ENCODE assay signal across 14 cellular contexts in the genomic region with DNA sequence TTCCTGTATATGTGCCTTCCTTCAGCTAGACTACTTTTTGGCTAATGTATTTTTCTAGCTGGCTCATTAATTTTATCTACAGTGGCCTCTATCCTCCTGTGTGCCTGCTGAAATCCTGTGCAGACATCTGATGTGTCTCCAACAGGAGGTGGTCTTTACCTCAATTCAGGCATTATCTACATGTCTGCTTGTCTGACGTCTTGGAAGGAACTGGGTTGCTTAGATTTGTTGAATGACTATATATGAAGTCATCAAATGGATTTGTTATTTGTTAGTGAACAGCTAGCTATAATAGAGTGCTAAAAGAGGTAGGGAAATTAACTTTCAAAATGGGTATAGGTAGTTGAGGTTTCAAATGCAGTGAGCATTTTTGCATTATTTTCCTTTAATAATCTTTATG. TPM values are rescaled to one million over a fixed set of nuclear protein-coding genes. Genes with fewer than 3 reads are reported as not detected.
DNase-seq lines count a peak whose midpoint lies in the region; ATAC-seq, FAIRE-seq and TF ChIP-seq lines count a peak whose summit lies in the region.
"Had no signal": no experiment of that assay in that cellular context is flagged by ENCODE, and none has a peak within 500 bp of the region (broad histone marks: within the 10 kb centered on the region; RNA-seq: fewer than 3 reads in every experiment).

No MANE protein-coding gene starts in this region.

- H3K9me3 ChIP-seq in A549 (no peaks in the 10 kb centered on the region), hepatocyte (ENCODE audit: low read depth) (no peaks in the 10 kb centered on the region)
- H3K9me3 ChIP-seq in CD8-positive, alpha-beta memory T cell (ENCODE audit: low read length) = no peaks in the 10 kb centered on the region
- H3K9me3 ChIP-seq: BE2C, upper lobe of right lung had no signal

- no peak overlapping the region for H2AFZ ChIP-seq in hepatocyte

- no peak for TF ChIP-seq CTCF in A549 (IDR thresholded peaks at IDR 0.05)
- no peak for TF ChIP-seq CTCF in hepatocyte (IDR thresholded peaks at IDR 0.05; ENCODE audit: poor library complexity)
- TF ChIP-seq CTCF in CD14-positive monocyte (IDR thresholded peaks at IDR 0.05) = no peak

- no peaks in the 10 kb centered on the region for H3K27me3 Mint-ChIP-seq in CD8-positive, alpha-beta memory T cell
- no peaks in the 10 kb centered on the region for H3K27me3 Mint-ChIP-seq in activated CD4-positive, alpha-beta memory T cell treated with anti-CD3 and anti-CD28 coated beads, Interleukin-2, amount 10 ng/mL, durations not matched to agents 7 days and 5 days
- no peaks in the 10 kb centered on the region for H3K27me3 Mint-ChIP-seq in CD14-positive monocyte (ENCODE audit: low read depth in 3 of 3)

- CTCF ChIA-PET in A549 (lab: Yijun Ruan, JAX) = no interaction called here
- CTCF ChIA-PET in CD8-positive, alpha-beta memory T cell (lab: Charles Lee) = interaction anchor here (0.7 to 3.3 kb wide), 2 partner anchors 31 to 122 kb away, joined by 3 to 7 read pairs; no protein-coding TSS in a partner anchor
- CTCF ChIA-PET in activated CD4-positive, alpha-beta memory T cell treated with anti-CD3 and anti-CD28 coated beads, Interleukin-2, amount 10 ng/mL, durations not matched to agents 7 days and 5 days (lab: Charles Lee) = interaction anchor here (3.1 kb wide), 1 partner anchor 123 kb away, joined by 15 read pairs; the partner anchor contains the start of gene DIPK1A

- H3K27me3 ChIP-seq in CD8-positive, alpha-beta memory T cell (ENCODE audit: insufficient read depth, low read length, poor library complexity, severe bottlenecking) = no peaks in the 10 kb centered on the region
- H3K27me3 ChIP-seq in hepatocyte = no peaks in the 10 kb centered on the region
- H3K27me3 ChIP-seq: BE2C, upper lobe of right lung had no signal

- peak overlapping the region; percentile 49 to 98 (median 90) for H3K27ac Mint-ChIP-seq in CD8-positive, alpha-beta memory T cell
- peak overlapping the region; percentile 62 for H3K27ac Mint-ChIP-seq in activated CD4-positive, alpha-beta memory T cell treated with anti-CD3 and anti-CD28 coated beads, Interleukin-2, amount 10 ng/mL, durations not matched to agents 7 days and 5 days
- H3K27ac Mint-ChIP-seq in CD14-positive monocyte = peak overlapping the region in 2 of 7 donors; percentile 3 to 74

- peak overlapping the region in 4 of 7 donors; percentile 4 to 47 (median 15) for H3K4me3 Mint-ChIP-seq in CD8-positive, alpha-beta memory T cell
- H3K4me3 Mint-ChIP-seq in activated CD4-positive, alpha-beta memory T cell treated with anti-CD3 and anti-CD28 coated beads, Interleukin-2, amount 10 ng/mL, durations not matched to agents 7 days and 5 days = no peak overlapping the region
- H3K4me3 Mint-ChIP-seq in CD14-positive monocyte = no peak overlapping the region

- TF ChIP-seq POLR2A in A549 (IDR thresholded peaks at IDR 0.05; ENCODE audit: low read length) (no peak), GM18505 (IDR thresholded peaks at IDR 0.05; ENCODE audit: borderline replicate concordance, extremely low read depth, insufficient read depth, insufficient read length) (no peak)

- H3K36me3 ChIP-seq in CD8-positive, alpha-beta memory T cell (ENCODE audit: insufficient read depth, low read length) = peaks cover 81% of the 10 kb centered on the region
- H3K36me3 ChIP-seq in hepatocyte (replicated peaks; ENCODE audit: insufficient read depth, low read depth) = peaks cover 3% of the 10 kb centered on the region

- intact Hi-C loops in CD14-positive monocyte (cut with micrococcal nuclease) (no loop called here), Right ventricle myocardium superior (cut with DNase I) (no loop called here)

- no peak for TF ChIP-seq EP300 in A549 (IDR thresholded peaks at IDR 0.05)

- H3K27ac ChIP-seq in A549 (no peak overlapping the region), hepatocyte (peak overlapping the region; percentile 10)
- no peak overlapping the region for H3K27ac ChIP-seq in CD8-positive, alpha-beta memory T cell (ENCODE audit: low read depth, low read length)
- H3K27ac ChIP-seq: upper lobe of right lung had no signal

- no peaks in the 10 kb centered on the region for H3K9me3 Mint-ChIP-seq in CD8-positive, alpha-beta memory T cell
- H3K9me3 Mint-ChIP-seq in activated CD4-positive, alpha-beta memory T cell treated with anti-CD3 and anti-CD28 coated beads, Interleukin-2, amount 10 ng/mL, durations not matched to agents 7 days and 5 days = no peaks in the 10 kb centered on the region
- H3K9me3 Mint-ChIP-seq in CD14-positive monocyte = no peaks in the 10 kb centered on the region

- ATAC-seq in A549 = no peak
- no peak for ATAC-seq in Right ventricle myocardium superior (ENCODE audit: poor library complexity)
- no peak for ATAC-seq in GM18505 (IDR thresholded peaks at IDR 0.05; ENCODE audit: unreplicated experiment)
- ATAC-seq: upper lobe of right lung had no signal

- H3K4me3 ChIP-seq in A549 (no peak overlapping the region), hepatocyte (no peak overlapping the region)
- H3K4me3 ChIP-seq in CD8-positive, alpha-beta memory T cell (ENCODE audit: low read length) = no peak overlapping the region
- H3K4me3 ChIP-seq: upper lobe of right lung had no signal

- H3K79me2 ChIP-seq in hepatocyte = peaks cover 71% of the 10 kb centered on the region

- POLR2A ChIA-PET in A549 (lab: Yijun Ruan, JAX) = interaction anchor here (0.6 kb wide), 1 partner anchor 89 kb away, joined by 4 read pairs; no protein-coding TSS in a partner anchor
- POLR2A ChIA-PET in CD8-positive, alpha-beta memory T cell (lab: Charles Lee) = interaction anchor here (1.5 kb wide), 1 partner anchor 124 kb away, joined by 14 read pairs; no protein-coding TSS in a partner anchor
- POLR2A ChIA-PET in activated CD4-positive, alpha-beta memory T cell treated with anti-CD3 and anti-CD28 coated beads, Interleukin-2, amount 10 ng/mL, durations not matched to agents 7 days and 5 days (lab: Charles Lee) = interaction anchor here (2.4 kb wide), 1 partner anchor 123 kb away, joined by 14 read pairs; the partner anchor contains the start of gene DIPK1A

- WGBS in A549 (ENCODE audit: missing lambda C conversion rate) = 0% methylated on average over 1 of the region's 1 CpG
- 29% methylated on average over 1 of the region's 1 CpG for WGBS in hepatocyte (ENCODE audit: low lambda C conversion rate, missing lambda C conversion rate)

- no peak for DNase-seq in A549 (ENCODE audit: low read depth in 1 of 2, low spot score in 1 of 2)
- no peak for DNase-seq in CD8-positive, alpha-beta memory T cell
- no peak for DNase-seq in activated CD4-positive, alpha-beta memory T cell treated with anti-CD3 and anti-CD28 coated beads, Interleukin-2, amount 10 ng/mL, durations not matched to agents 7 days and 5 days
- no peak for DNase-seq in hepatocyte (ENCODE audit: low spot score)
- DNase-seq in CD14-positive monocyte (ENCODE audit: low spot score) = no peak
- no peak for DNase-seq in activated effector memory CD4-positive, alpha-beta T cell treated with anti-CD3 and anti-CD28 coated beads, Interleukin-2, amount 50 U/mL, for 16 hours
- no peak for DNase-seq in Right ventricle myocardium superior
- DNase-seq: BE2C; DMS79; stimulated activated CD4-positive, alpha-beta T cell treated with anti-CD3 and anti-CD28 coated beads, Interleukin-1b, Interleukin-23, amount 100 ng/mL, for 48 hours; stimulated activated CD8-positive, alpha-beta memory T cell treated with anti-CD3 and anti-CD28 coated beads, Interleukin-4, amount 100 ng/mL, for 48 hours; upper lobe of right lung had no signal

- peaks cover 79% of the 10 kb centered on the region for H4K20me1 ChIP-seq in hepatocyte (ENCODE audit: insufficient read depth, poor library complexity, severe bottlenecking)

- no peak for TF ChIP-seq RAD21 in A549 (conservative IDR thresholded peaks at IDR 0.05 in 1 of 2, IDR thresholded peaks at IDR 0.05 in 1 of 2)

- no peaks in the 10 kb centered on the region for H3K9me2 ChIP-seq in hepatocyte (replicated peaks; ENCODE audit: insufficient read depth)

- no peak for FAIRE-seq in A549 (lab: Jason Lieb, UNC)
- FAIRE-seq: bronchial epithelial cell had no signal

- peaks cover 71 to 79% (median 78%) of the 10 kb centered on the region in 3 donors for H3K4me1 Mint-ChIP-seq in CD8-positive, alpha-beta memory T cell
- peaks cover 70% of the 10 kb centered on the region for H3K4me1 Mint-ChIP-seq in activated CD4-positive, alpha-beta memory T cell treated with anti-CD3 and anti-CD28 coated beads, Interleukin-2, amount 10 ng/mL, durations not matched to agents 7 days and 5 days
- H3K4me1 Mint-ChIP-seq in CD14-positive monocyte = peaks cover 18% of the 10 kb centered on the region

- H3K36me3 Mint-ChIP-seq in CD8-positive, alpha-beta memory T cell = peaks cover 12 to 97% (median 33%) of the 10 kb centered on the region in 3 donors
- peaks cover 95% of the 10 kb centered on the region for H3K36me3 Mint-ChIP-seq in activated CD4-positive, alpha-beta memory T cell treated with anti-CD3 and anti-CD28 coated beads, Interleukin-2, amount 10 ng/mL, durations not matched to agents 7 days and 5 days (ENCODE audit: low read depth)
- H3K36me3 Mint-ChIP-seq in CD14-positive monocyte = peaks cover 84 to 93% of the 10 kb centered on the region in 2 donors

- H3K4me2 ChIP-seq in A549 (peak overlapping the region; percentile 25; the same call in 1 of the 3 replicates), hepatocyte (no peak overlapping the region)

- peaks cover 45% of the 10 kb centered on the region for H3K4me1 ChIP-seq in A549
- H3K4me1 ChIP-seq in CD8-positive, alpha-beta memory T cell (ENCODE audit: insufficient read depth, low read length) = peaks cover 68% of the 10 kb centered on the region
- H3K4me1 ChIP-seq in hepatocyte (ENCODE audit: insufficient read depth) = peaks cover 17% of the 10 kb centered on the region
- H3K4me1 ChIP-seq: BE2C had no signal

RNA-seq across cellular contexts. Expression of gene RPL5, which starts 6.7 kb away (rescaled TPM):
- 1,649 and 2,015 TPM in 2 replicates for polyA plus RNA-seq in A549 (2011; rRNA removed)
- polyA plus RNA-seq in A549 (2012; cell fraction: cytosol; rRNA removed) = 796 and 807 TPM in 2 replicates
- polyA plus RNA-seq in A549 (2012; cell fraction: nucleus; rRNA removed) = 263 and 365 TPM in 2 replicates
- polyA plus RNA-seq in A549 (2017; fragmentation: RNase III; extraction: RNeasy Plus Mini Kit Qiagen cat#74134 plus additional on column Dnase treatment) = 1,222 to 1,289 TPM (median 1,243 TPM) in 3 replicates
- 643 and 712 TPM in 2 replicates for polyA minus RNA-seq in A549 (2011; rRNA and poly(A)+ RNA removed)
- 1,000 to 10,000 TPM; 1,428 to 1,468 TPM for total RNA-seq in CD8-positive, alpha-beta memory T cell
- 2,256 TPM for polyA plus RNA-seq in CD8-positive, alpha-beta memory T cell
- 100 to 1,000 TPM; 660 to 678 TPM for total RNA-seq in activated CD4-positive, alpha-beta memory T cell treated with anti-CD3 and anti-CD28 coated beads, Interleukin-2, amount 10 ng/mL, durations not matched to agents 7 days and 5 days
- total RNA-seq in hepatocyte = 1,737 and 2,070 TPM in 2 replicates
- 668 and 726 TPM in 2 replicates for polyA plus RNA-seq in hepatocyte
- polyA plus RNA-seq in CD14-positive monocyte = 100 to 1,000 TPM; 921 to 953 TPM
- total RNA-seq in Right ventricle myocardium superior = 543 TPM

RNA-seq across cellular contexts. Expression of gene EVI5, which starts 53.6 kb away (rescaled TPM):
- 8.2 and 10.4 TPM in 2 replicates for polyA plus RNA-seq in A549 (2011; rRNA removed)
- 2.8 and 3.5 TPM in 2 replicates for polyA plus RNA-seq in A549 (2012; cell fraction: cytosol; rRNA removed)
- polyA plus RNA-seq in A549 (2012; cell fraction: nucleus; rRNA removed) = 1.8 and 2.0 TPM in 2 replicates
- 9.4 to 11.4 TPM (median 10.2 TPM) in 3 replicates for polyA plus RNA-seq in A549 (2017; fragmentation: RNase III; extraction: RNeasy Plus Mini Kit Qiagen cat#74134 plus additional on column Dnase treatment)
- 7.1 and 9.1 TPM in 2 replicates for polyA minus RNA-seq in A549 (2011; rRNA and poly(A)+ RNA removed)
- total RNA-seq in CD8-positive, alpha-beta memory T cell = 10 to 100 TPM; 27.4 to 27.7 TPM
- polyA plus RNA-seq in CD8-positive, alpha-beta memory T cell = 0.10 TPM
- total RNA-seq in activated CD4-positive, alpha-beta memory T cell treated with anti-CD3 and anti-CD28 coated beads, Interleukin-2, amount 10 ng/mL, durations not matched to agents 7 days and 5 days = 1 to 10 TPM; 2.9 TPM
- 25.2 and 29.0 TPM in 2 replicates for total RNA-seq in hepatocyte
- polyA plus RNA-seq in hepatocyte = 24.9 and 28.9 TPM in 2 replicates
- 10 to 100 TPM; 14.3 to 19.4 TPM for polyA plus RNA-seq in CD14-positive monocyte
- 18.9 TPM for total RNA-seq in Right ventricle myocardium superior

Comparison
In these comparisons a context has a peak if more than half of its experiments do, and no peak if none do; other contexts are left out.
1. H3K4me3 Mint-ChIP-seq: peak in CD8-positive, alpha-beta memory T cell (4 of 7); none in activated CD4-positive, alpha-beta memory T cell treated with anti-CD3 and anti-CD28 coated beads, Interleukin-2, amount 10 ng/mL, durations not matched to agents 7 days and 5 days (single experiment) and CD14-positive monocyte (0 of 2).